ENCODE assay signal across 10 cellular contexts in the genomic region with DNA sequence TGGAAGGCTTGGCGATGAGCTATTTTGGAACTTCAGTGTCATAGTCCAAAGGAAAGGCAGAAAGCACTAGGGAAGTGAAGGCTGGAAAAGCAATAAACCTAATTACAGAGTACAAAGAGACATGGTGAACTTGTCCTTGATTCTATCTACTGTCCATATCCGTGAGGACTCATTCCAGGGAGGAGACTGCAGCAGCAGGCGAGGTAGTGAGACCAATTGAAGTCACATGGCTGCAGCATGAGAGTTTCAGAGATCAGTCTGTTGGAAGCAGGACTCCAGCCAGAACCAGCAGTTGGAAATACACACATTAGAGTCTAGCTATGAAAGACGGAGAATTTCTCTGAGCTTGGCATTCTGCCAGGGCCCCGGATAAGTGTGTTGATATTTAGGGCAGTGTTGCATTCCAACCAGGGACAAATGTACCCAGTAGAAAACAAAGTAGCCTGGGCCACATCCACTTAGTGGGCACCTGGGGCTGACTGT. TPM values are rescaled to one million over a fixed set of nuclear protein-coding genes. Genes with fewer than 3 reads are reported as not detected.
DNase-seq lines count a peak whose midpoint lies in the region; ATAC-seq lines count a peak whose summit lies in the region.
"Had no signal": no experiment of that assay in that cellular context is flagged by ENCODE, and none has a peak within 500 bp of the region (broad histone marks: within the 10 kb centered on the region; RNA-seq: fewer than 3 reads in every experiment).

No MANE protein-coding gene starts in this region.

- POLR2A ChIA-PET in naive thymus-derived CD4-positive, alpha-beta T cell (lab: Charles Lee), result no interaction called here

- no peak for ATAC-seq in naive thymus-derived CD4-positive, alpha-beta T cell
- ATAC-seq in GM18873 (IDR thresholded peaks at IDR 0.05; ENCODE audit: low FRiP score, unreplicated experiment), result no peak
- no peak for ATAC-seq in stimulated activated naive CD8-positive, alpha-beta T cell treated with anti-CD3 and anti-CD28 coated beads, Interleukin-15, Interleukin-2, amounts not matched to agents 100 U/mL and 50 U/mL, for 24 hours

- no peaks in the 10 kb centered on the region for H3K27me3 Mint-ChIP-seq in naive thymus-derived CD4-positive, alpha-beta T cell
- H3K27me3 Mint-ChIP-seq: activated CD4-positive, alpha-beta memory T cell treated with anti-CD3 and anti-CD28 coated beads for 36 hours had no signal

- CTCF ChIA-PET in naive thymus-derived CD4-positive, alpha-beta T cell (lab: Charles Lee), result no interaction called here

- peaks cover 0 to 17% (median 5%) of the 10 kb centered on the region in 11 donors for H3K9me3 Mint-ChIP-seq in naive thymus-derived CD4-positive, alpha-beta T cell

- H3K9me3 ChIP-seq in naive thymus-derived CD4-positive, alpha-beta T cell (ENCODE audit: control insufficient read depth in 2 of 3, low read length in 3 of 3), result no peaks in the 10 kb centered on the region

- intact Hi-C loops in posterior vena cava (cut with DNase I), result no loop called here
- intact Hi-C loops in naive thymus-derived CD4-positive, alpha-beta T cell (cut with micrococcal nuclease), result no loop called here

- DNase-seq in DMS53 (lab: John Stamatoyannopoulos, UW), result peak; percentile 83
- peak; percentile 49 for DNase-seq in RPMI8226
- DNase-seq in foreskin melanocyte, result peak; percentile 87
- peak; percentile 80 for DNase-seq in posterior vena cava (ENCODE audit: low spot score)
- DNase-seq in HuH-7.5 (ENCODE audit: low spot score), result no peak
- no peak for DNase-seq in naive thymus-derived CD4-positive, alpha-beta T cell
- no peak for DNase-seq in stimulated activated naive CD8-positive, alpha-beta T cell treated with anti-CD3 and anti-CD28 coated beads, Interleukin-15, Interleukin-2, amounts not matched to agents 100 U/mL and 50 U/mL, for 24 hours
- DNase-seq: activated CD4-positive, alpha-beta memory T cell treated with anti-CD3 and anti-CD28 coated beads for 36 hours; NCI-H146 had no signal

- H3K36me3 ChIP-seq in naive thymus-derived CD4-positive, alpha-beta T cell (ENCODE audit: control insufficient read depth in 2 of 3, insufficient read depth in 3 of 3, low read length in 3 of 3), result no peaks in the 10 kb centered on the region

- no peak overlapping the region for H3K4me3 Mint-ChIP-seq in naive thymus-derived CD4-positive, alpha-beta T cell
- H3K4me3 Mint-ChIP-seq: activated CD4-positive, alpha-beta memory T cell treated with anti-CD3 and anti-CD28 coated beads for 36 hours had no signal

- no peaks in the 10 kb centered on the region for H3K27me3 ChIP-seq in naive thymus-derived CD4-positive, alpha-beta T cell (ENCODE audit: control insufficient read depth in 2 of 2, insufficient read depth in 2 of 2, low read length in 2 of 2)

- H3K27ac Mint-ChIP-seq in naive thymus-derived CD4-positive, alpha-beta T cell, result no peak overlapping the region
- H3K27ac Mint-ChIP-seq: activated CD4-positive, alpha-beta memory T cell treated with anti-CD3 and anti-CD28 coated beads for 36 hours had no signal

- H3K4me3 ChIP-seq in naive thymus-derived CD4-positive, alpha-beta T cell (ENCODE audit: low read length), result no peak overlapping the region

- H3K4me1 Mint-ChIP-seq in naive thymus-derived CD4-positive, alpha-beta T cell, result no peaks in the 10 kb centered on the region

- H3K27ac ChIP-seq in naive thymus-derived CD4-positive, alpha-beta T cell (ENCODE audit: low read depth, low read length), result no peak overlapping the region

- no peaks in the 10 kb centered on the region for H3K36me3 Mint-ChIP-seq in naive thymus-derived CD4-positive, alpha-beta T cell
- H3K36me3 Mint-ChIP-seq: activated CD4-positive, alpha-beta memory T cell treated with anti-CD3 and anti-CD28 coated beads for 36 hours had no signal

- no peaks in the 10 kb centered on the region for H3K4me1 ChIP-seq in naive thymus-derived CD4-positive, alpha-beta T cell (ENCODE audit: control insufficient read depth in 2 of 2, insufficient read depth in 2 of 2, low read length in 2 of 2)

RNA-seq across cellular contexts. Expression of gene ARHGAP42, which starts 54.1 kb away (rescaled TPM):
- total RNA-seq in posterior vena cava, result 10 to 100 TPM; 14.9 to 20.0 TPM
- total RNA-seq in naive thymus-derived CD4-positive, alpha-beta T cell, result under 1 TPM in 3 of 5 experiments, not detected in 2; 0.05 to 0.66 (median 0.21) TPM
- not detected for polyA plus RNA-seq in naive thymus-derived CD4-positive, alpha-beta T cell
- total RNA-seq: activated CD4-positive, alpha-beta memory T cell treated with anti-CD3 and anti-CD28 coated beads for 36 hours had no signal

Comparison
In these comparisons a context has a peak if more than half of its experiments do, and no peak if none do; other contexts are left out.
1. DNase-seq: peak in DMS53 (single experiment), RPMI8226 (single experiment), foreskin melanocyte (single experiment) and posterior vena cava (single experiment); none in HuH-7.5 (single experiment), naive thymus-derived CD4-positive, alpha-beta T cell (0 of 9) and stimulated activated naive CD8-positive, alpha-beta T cell treated with anti-CD3 and anti-CD28 coated beads, Interleukin-15, Interleukin-2, amounts not matched to agents 100 U/mL and 50 U/mL, for 24 hours (single experiment).
2. RNA of gene ARHGAP42, which starts 54.1 kb away (total RNA-seq): 14.9 to 20.0 TPM in posterior vena cava; 0.05 to 0.66 TPM in naive thymus-derived CD4-positive, alpha-beta T cell; every median in the first group is over 4 times any median in the second.